Comparison of ENCODE assay signal across 1 cellular context in genomic region chr17:18182978-18183333, GRCh38.
TF ChIP-seq lines count a peak whose summit lies in the region.

No MANE protein-coding gene starts in this region.

TF ChIP-seq in WTC11, 78 proteins besides CTCF, POLR2A, EP300 and RAD21 (continued from another document):
- 0 out of 2 replicates have a peak, but pooled peaks have one; percentile 43 for TF ChIP-seq ARID4B (CRISPR knock-in tag; IDR thresholded peaks at IDR 0.05; ENCODE audit: borderline replicate concordance)
